10 cellular contexts compared by ENCODE assay signal in genomic region chr7:28509256-28510021, GRCh38.
DNase-seq lines count a peak whose midpoint lies in the region; ATAC-seq and TF ChIP-seq lines count a peak whose summit lies in the region.
"Had no signal": no experiment of that assay in that cellular context is flagged by ENCODE, and none has a peak within 500 bp of the region (broad histone marks: within the 10 kb centered on the region; RNA-seq: fewer than 3 reads in every experiment).

No MANE protein-coding gene starts in this region.

- peak; percentile 67 for ATAC-seq in GM21423 (IDR thresholded peaks at IDR 0.05; ENCODE audit: unreplicated experiment)
- peak; percentile 46 for ATAC-seq in HG03354 (IDR thresholded peaks at IDR 0.05; ENCODE audit: poor library complexity, severe bottlenecking, unreplicated experiment)

- no peak for TF ChIP-seq CTCF in GM10266 (IDR thresholded peaks at IDR 0.05; ENCODE audit: control insufficient read depth, insufficient read depth, low read depth, missing control alignments)

- DNase-seq in GM10266 (ENCODE audit: extremely low spot score) = peak; percentile 59
- DNase-seq in fibroblast of the conjunctiva (ENCODE audit: low read depth) = peak; percentile 10
- no peak for DNase-seq in dedifferentiated amniotic fluid mesenchymal stem cell (ENCODE audit: extremely low spot score)
- DNase-seq in NCI-H1105 (lab: John Stamatoyannopoulos, UW) = no peak
- DNase-seq in D341Med (ENCODE audit: low spot score) = no peak
- no peak for DNase-seq in HuH-7 (ENCODE audit: low spot score)
- DNase-seq: DMS153, dorsolateral prefrontal cortex had no signal

Comparison
In these comparisons a context has a peak if more than half of its experiments do, and no peak if none do; other contexts are left out.
1. DNase-seq: peak in GM10266 (single experiment) and fibroblast of the conjunctiva (single experiment); none in dedifferentiated amniotic fluid mesenchymal stem cell (single experiment), NCI-H1105 (single experiment), D341Med (single experiment) and HuH-7 (single experiment).